ENCODE assay signal across 8 cellular contexts in genomic region chr10:79374312-79375191, GRCh38. TPM values are rescaled to one million over a fixed set of nuclear protein-coding genes. Genes with fewer than 3 reads are reported as not detected.
DNase-seq lines count a peak whose midpoint lies in the region; ATAC-seq, FAIRE-seq and TF ChIP-seq lines count a peak whose summit lies in the region.

No MANE protein-coding gene starts in this region.

- H3K27me3 ChIP-seq in RWPE2 (ENCODE audit: insufficient read depth, poor library complexity, severe bottlenecking), result no peaks in the 10 kb centered on the region
- no peaks in the 10 kb centered on the region for H3K27me3 ChIP-seq in suprapubic skin

- no peak for TF ChIP-seq EP300 in suprapubic skin (IDR thresholded peaks at IDR 0.05)

- H3K9me3 ChIP-seq in RWPE2 (ENCODE audit: severe bottlenecking), result no peaks in the 10 kb centered on the region
- no peaks in the 10 kb centered on the region for H3K9me3 ChIP-seq in suprapubic skin

- ATAC-seq in RWPE2 (ENCODE audit: low read depth) (peak; percentile 71), omental fat pad (ENCODE audit: low FRiP score) (peak; percentile 48), GM18502 (IDR thresholded peaks at IDR 0.05; ENCODE audit: poor library complexity, unreplicated experiment) (no peak)

- no peak for TF ChIP-seq POLR2A in suprapubic skin (IDR thresholded peaks at IDR 0.05)

- no peak for FAIRE-seq in frontal cortex (lab: Jason Lieb, UNC)

- peak; percentile 95 for TF ChIP-seq CTCF in GM12865 (IDR thresholded peaks at IDR 0.05; ENCODE audit: insufficient read depth, low read depth, low read length, missing control alignments)
- peak; percentile 95 for TF ChIP-seq CTCF in RWPE2 (IDR thresholded peaks at IDR 0.05; ENCODE audit: poor library complexity, severe bottlenecking)
- peak in 1 of 3 donors; percentile 97 for TF ChIP-seq CTCF in omental fat pad (IDR thresholded peaks at IDR 0.05)
- peak; percentile 91 to 94 for TF ChIP-seq CTCF in suprapubic skin (IDR thresholded peaks at IDR 0.05)

- H3K36me3 ChIP-seq in RWPE2 (ENCODE audit: low read depth) (no peaks in the 10 kb centered on the region), suprapubic skin (no peaks in the 10 kb centered on the region)

- H3K4me3 ChIP-seq in GM12865 (ENCODE audit: low read depth, low read length) (no peak overlapping the region), RWPE2 (ENCODE audit: severe bottlenecking) (no peak overlapping the region), suprapubic skin (no peak overlapping the region)

- WGBS in suprapubic skin, result 13% methylated on average over 7 of the region's 7 CpGs

- H3K4me1 ChIP-seq in RWPE2 (ENCODE audit: insufficient read depth, poor library complexity, severe bottlenecking), result no peaks in the 10 kb centered on the region
- peaks cover 7% of the 10 kb centered on the region for H3K4me1 ChIP-seq in suprapubic skin

- H3K27ac ChIP-seq in RWPE2 (ENCODE audit: poor library complexity, severe bottlenecking) (no peak overlapping the region), suprapubic skin (no peak overlapping the region)

- DNase-seq in GM12865 (ENCODE audit: low read depth) (peak; percentile 66), HT-29 (ENCODE audit: low spot score) (peak; percentile 84), RWPE2 (ENCODE audit: low spot score) (no peak), frontal cortex (ENCODE audit: low spot score in 2 of 2) (peak; percentile 62 to 83), omental fat pad (ENCODE audit: low spot score) (peak; percentile 77), suprapubic skin (ENCODE audit: low spot score in 2 of 2) (peak; percentile 87 to 92)
- peak; percentile 53 for DNase-seq in activated effector memory CD4-positive, alpha-beta T cell treated with Interleukin-2 at 50 U/mL for 16 hours

RNA-seq across cellular contexts. Expression of gene PPIF, which starts 27.3 kb away (rescaled TPM):
- 58.3 and 65.8 TPM in 2 replicates for total RNA-seq in HT-29 (2014; rRNA removed; shearing (Covaris generic))
- total RNA-seq in frontal cortex (5.7 TPM), omental fat pad (100 to 1,000 TPM in 2 of 4 donors, 10 to 100 TPM in 2; 34.2 to 141 (median 94.5) TPM), suprapubic skin (10 to 100 TPM; 41.0 to 92.8 (median 71.1) TPM)
